Comparison of ENCODE assay signal across 10 cellular contexts in genomic region chr11:92340839-92341238, GRCh38.
DNase-seq lines count a peak whose midpoint lies in the region; ATAC-seq, FAIRE-seq and TF ChIP-seq lines count a peak whose summit lies in the region.
"Had no signal": no experiment of that assay in that cellular context is flagged by ENCODE, and none has a peak within 500 bp of the region (broad histone marks: within the 10 kb centered on the region; RNA-seq: fewer than 3 reads in every experiment).

No MANE protein-coding gene starts in this region.

- no peaks in the 10 kb centered on the region for H3K4me1 Mint-ChIP-seq in CD8-positive, alpha-beta T cell (ENCODE audit: low read depth)
- H3K4me1 Mint-ChIP-seq: B cell had no signal

- CTCF ChIA-PET in mammary epithelial cell (lab: Charles Lee; ENCODE audit: low non-redundant PET), result no interaction called here
- CTCF ChIA-PET in CD8-positive, alpha-beta T cell (lab: Charles Lee), result no interaction called here

- H3K36me3 ChIP-seq in mammary epithelial cell (ENCODE audit: insufficient read depth, low read length) (no peaks in the 10 kb centered on the region), pancreas (no peaks in the 10 kb centered on the region)
- H3K36me3 ChIP-seq in CD8-positive, alpha-beta T cell (ENCODE audit: insufficient read depth, low read length), result no peaks in the 10 kb centered on the region

- H3K27ac ChIP-seq in mammary epithelial cell (ENCODE audit: insufficient read depth, low read depth, low read length), result no peak overlapping the region
- H3K27ac ChIP-seq in pancreas, result no peak overlapping the region
- H3K27ac ChIP-seq in CD8-positive, alpha-beta T cell (ENCODE audit: low read depth, low read length), result no peak overlapping the region

- DNase-seq in SHP77 (lab: John Stamatoyannopoulos, UW) (peak; percentile 6 to 14), SHP77 treated with DMSO at 0.1 percent for 48 hours (lab: John Stamatoyannopoulos, UW) (no peak), HuH-7 (ENCODE audit: low spot score) (peak; percentile 20), mammary epithelial cell (peak; percentile 20), pancreas (peak in 3 of 6 donors; percentile 10 to 21 (median 14)), dedifferentiated amniotic fluid mesenchymal stem cell (ENCODE audit: extremely low spot score) (no peak)
- DNase-seq in NK-92 treated with Interleukin-12 subunit alpha and Interleukin-12 subunit beta, amount 100 ng/mL, for 24 hours (lab: John Stamatoyannopoulos, UW), result no peak
- no peak for DNase-seq in CD8-positive, alpha-beta T cell
- DNase-seq: NCI-H1417 had no signal

- H3K4me2 ChIP-seq in mammary epithelial cell (ENCODE audit: insufficient read depth, low read depth, low read length), result no peak overlapping the region

- BruUV-seq in mammary epithelial cell (replicated peaks; lab: Mats Ljungman, UMichigan), result no TSS peak

- POLR2A ChIA-PET in CD8-positive, alpha-beta T cell (lab: Charles Lee), result no interaction called here

- H3K79me2 ChIP-seq in mammary epithelial cell (ENCODE audit: insufficient read depth, low read length), result no peaks in the 10 kb centered on the region

- no peaks in the 10 kb centered on the region for H4K20me1 ChIP-seq in mammary epithelial cell (ENCODE audit: insufficient read depth, low read length)

- intact Hi-C loops in mammary epithelial cell (cut with micrococcal nuclease), result loop anchor here (2.0 to 5.0 kb wide), 2 partner anchors 211 to 546 kb away; no protein-coding TSS in a partner anchor
- intact Hi-C loops in pancreas (cut with DNase I), result no loop called here
- intact Hi-C loops in CD8-positive, alpha-beta T cell (cut with DNase I, micrococcal nuclease), result no loop called here

- H3K9ac ChIP-seq in mammary epithelial cell (ENCODE audit: insufficient read depth, low read length), result no peak overlapping the region

- H3K4me3 ChIP-seq in mammary epithelial cell (replicated peaks in 1 of 3; ENCODE audit: insufficient read depth in 1 of 3, low read depth in 2 of 3, low read length in 3 of 3), result no peak overlapping the region
- no peak overlapping the region for H3K4me3 ChIP-seq in pancreas
- H3K4me3 ChIP-seq in CD8-positive, alpha-beta T cell (ENCODE audit: low read depth, low read length), result no peak overlapping the region

- no peak overlapping the region for H2AFZ ChIP-seq in mammary epithelial cell (ENCODE audit: low read depth, low read length)

- H3K27me3 ChIP-seq in mammary epithelial cell (ENCODE audit: insufficient read depth, low read length) (no peaks in the 10 kb centered on the region), pancreas (no peaks in the 10 kb centered on the region)
- no peaks in the 10 kb centered on the region for H3K27me3 ChIP-seq in CD8-positive, alpha-beta T cell (ENCODE audit: insufficient read depth, low read length)

- in situ Hi-C loops in mammary epithelial cell (cut with MboI; ENCODE audit: low sequenced_read_pairs in 2 of 2), result loop anchor here in 1 of 2 donors (25.0 kb wide), 1 partner anchor 521 kb away; no protein-coding TSS in a partner anchor

- no peaks in the 10 kb centered on the region for H3K27me3 Mint-ChIP-seq in CD8-positive, alpha-beta T cell (ENCODE audit: low read depth)
- H3K27me3 Mint-ChIP-seq: B cell had no signal

- dilution Hi-C loops in mammary epithelial cell (cut with HindIII; ENCODE audit: low sequenced_read_pairs), result no loop called here

- peak; percentile 63 to 78 for TF ChIP-seq CTCF in mammary epithelial cell (conservative IDR thresholded peaks at IDR 0.05 in 1 of 2, IDR thresholded peaks at IDR 0.05 in 1 of 2; ENCODE audit: extremely low read depth in 1 of 2, insufficient read depth in 1 of 2, low read depth in 1 of 2, low read length in 2 of 2)
- TF ChIP-seq CTCF in pancreas (IDR thresholded peaks at IDR 0.05), result peak in 3 of 4 donors; percentile 8 to 19 (median 16)
- no peak for TF ChIP-seq CTCF in CD8-positive, alpha-beta T cell (IDR thresholded peaks at IDR 0.05)

- H3K9me3 ChIP-seq in mammary epithelial cell (replicated peaks; ENCODE audit: insufficient read depth, low read length), result no peaks in the 10 kb centered on the region
- H3K9me3 ChIP-seq in pancreas, result no peaks in the 10 kb centered on the region
- H3K9me3 ChIP-seq in CD8-positive, alpha-beta T cell (ENCODE audit: low read length), result no peaks in the 10 kb centered on the region

- H3K4me1 ChIP-seq in mammary epithelial cell (ENCODE audit: insufficient read depth, low read length), result no peaks in the 10 kb centered on the region
- H3K4me1 ChIP-seq in pancreas, result no peaks in the 10 kb centered on the region
- no peaks in the 10 kb centered on the region for H3K4me1 ChIP-seq in CD8-positive, alpha-beta T cell (ENCODE audit: insufficient read depth, low read length)

- H3K9me3 Mint-ChIP-seq in CD8-positive, alpha-beta T cell, result peaks cover 9% of the 10 kb centered on the region

- no peaks in the 10 kb centered on the region for H3K36me3 Mint-ChIP-seq in CD8-positive, alpha-beta T cell

- 90% methylated on average over 5 of the region's 6 CpGs for WGBS in mammary epithelial cell (ENCODE audit: low coverage, missing lambda C conversion rate)
- 67 to 81% methylated on average over 6 of the region's 6 CpGs for WGBS in pancreas, 2 donors

- H3K4me3 Mint-ChIP-seq in CD8-positive, alpha-beta T cell, result no peak overlapping the region
- H3K4me3 Mint-ChIP-seq: B cell had no signal

- FAIRE-seq in pancreas (lab: Jason Lieb, UNC), result no peak

- H3K27ac Mint-ChIP-seq in CD8-positive, alpha-beta T cell, result no peak overlapping the region
- H3K27ac Mint-ChIP-seq: B cell had no signal

- ATAC-seq in pancreas, result peak in 2 of 4 donors; percentile 40 to 53
- ATAC-seq in CD8-positive, alpha-beta T cell, result no peak

Comparison
In these comparisons a context has a peak if more than half of its experiments do, and no peak if none do; other contexts are left out.
1. DNase-seq: peak in SHP77 (2 of 2), HuH-7 (single experiment) and mammary epithelial cell (single experiment); none in SHP77 treated with DMSO at 0.1 percent for 48 hours (single experiment), dedifferentiated amniotic fluid mesenchymal stem cell (single experiment), NK-92 treated with Interleukin-12 subunit alpha and Interleukin-12 subunit beta, amount 100 ng/mL, for 24 hours (single experiment) and CD8-positive, alpha-beta T cell (0 of 7).